14 cellular contexts compared by ENCODE assay signal in genomic region chr5:159730285-159730684, GRCh38.
DNase-seq lines count a peak whose midpoint lies in the region; ATAC-seq, FAIRE-seq and TF ChIP-seq lines count a peak whose summit lies in the region.
"Had no signal": no experiment of that assay in that cellular context is flagged by ENCODE, and none has a peak within 500 bp of the region (broad histone marks: within the 10 kb centered on the region; RNA-seq: fewer than 3 reads in every experiment).

No MANE protein-coding gene starts in this region.

- H3K14ac ChIP-seq in trophoblast cell (ENCODE audit: low read length) = no peak overlapping the region

- H3F3A ChIP-seq in DOHH2 (ENCODE audit: control insufficient read depth, insufficient read depth) = peaks cover 2% of the 10 kb centered on the region; the same call in 1 of the 2 replicates

- no peak for TF ChIP-seq CTCF in DOHH2 (IDR thresholded peaks at IDR 0.05; ENCODE audit: low read depth, low read length, poor library complexity, severe bottlenecking)
- no peak for TF ChIP-seq CTCF in GM12878 (IDR thresholded peaks at IDR 0.05 in 2 of 3, conservative IDR thresholded peaks at IDR 0.05 in 1 of 3; ENCODE audit: control insufficient read depth in 2 of 3, extremely low read depth in 1 of 3, insufficient read depth in 1 of 3, low read depth in 3 of 3, low read length in 3 of 3)

- H3K9ac ChIP-seq in GM12878 (ENCODE audit: control insufficient read depth, insufficient read depth, low read length) (no peak overlapping the region), trophoblast cell (ENCODE audit: low read length) (no peak overlapping the region)

- ATAC-seq in GM12878 = 0 out of 3 replicates have a peak, but pooled peaks have one; percentile 28
- ATAC-seq: HepG2 had no signal

- H3K23ac ChIP-seq in trophoblast cell (ENCODE audit: low read length) = peak overlapping the region; percentile 22

- TF ChIP-seq POLR2A in GM12878 (IDR thresholded peaks at IDR 0.05; ENCODE audit: low read depth, low read length) = no peak

- H4K8ac ChIP-seq in trophoblast cell (ENCODE audit: low read depth, low read length) = no peak overlapping the region

- no peak overlapping the region for H2AK5ac ChIP-seq in trophoblast cell (ENCODE audit: low read length)

- no peak for TF ChIP-seq EP300 in GM12878 (IDR thresholded peaks at IDR 0.05; ENCODE audit: borderline replicate concordance in 1 of 2, control insufficient read depth in 1 of 2, low read depth in 2 of 2, low read length in 2 of 2)

- H2BK5ac ChIP-seq in trophoblast cell (ENCODE audit: low read depth, low read length, poor library complexity) = no peak overlapping the region

- H3K27me3 ChIP-seq in DOHH2 (ENCODE audit: control insufficient read depth, low read length) = no peaks in the 10 kb centered on the region
- no peaks in the 10 kb centered on the region for H3K27me3 ChIP-seq in GM12878 (replicated peaks in 1 of 2; ENCODE audit: control insufficient read depth in 2 of 2, insufficient read depth in 2 of 2, low read length in 1 of 2)
- no peaks in the 10 kb centered on the region for H3K27me3 ChIP-seq in trophoblast cell (ENCODE audit: insufficient read depth, low read length)

- no peak overlapping the region for H4K12ac ChIP-seq in trophoblast cell (ENCODE audit: low read depth, low read length)

- RAD21 ChIA-PET in GM12878 (lab: Charles Lee; ENCODE audit: unreplicated experiment) = no interaction called here

- no peak overlapping the region for H3K4ac ChIP-seq in trophoblast cell (ENCODE audit: low read depth, low read length)

- intact Hi-C loops in GM12878 (cut with micrococcal nuclease; ENCODE audit: unreplicated experiment) = no loop called here

- H2AFZ ChIP-seq in GM12878 (ENCODE audit: control insufficient read depth, low read depth, low read length) (no peak overlapping the region), trophoblast cell (ENCODE audit: insufficient read depth, low read length, poor library complexity) (no peak overlapping the region)

- no peak overlapping the region for H3K18ac ChIP-seq in trophoblast cell (ENCODE audit: low read length)

- DNase-seq in GM12878 (ENCODE audit: low read depth, low spot score) (no peak), trophoblast cell (no peak), RPMI8226 (no peak), COLO829 (ENCODE audit: low spot score) (no peak), SIG-M5 (lab: John Stamatoyannopoulos, UW) (no peak)
- DNase-seq: C1 segment of cervical spinal cord; CD4-positive, alpha-beta T cell; DMS79; GF-D8; HCEC 1CT; HFFc6 had no signal

- H4K91ac ChIP-seq in trophoblast cell (ENCODE audit: low read depth, low read length) = no peak overlapping the region

- H3K79me1 ChIP-seq in trophoblast cell (ENCODE audit: low read length) = no peaks in the 10 kb centered on the region

- WGBS in GM12878 (ENCODE audit: insufficient coverage, insufficient replicate concordance, low lambda C conversion rate, missing lambda C conversion rate) = 0% methylated on average over 1 of the region's 1 CpG
- no CpG with 5 or more reads among the region's 1 CpG for WGBS in trophoblast cell (ENCODE audit: extremely low coverage, insufficient coverage, insufficient read length)

- H3K9me2 ChIP-seq in DOHH2 (replicated peaks; ENCODE audit: control insufficient read depth, low read length) = no peaks in the 10 kb centered on the region

- no peaks in the 10 kb centered on the region for H3K36me3 ChIP-seq in DOHH2 (ENCODE audit: control insufficient read depth, low read length)
- no peaks in the 10 kb centered on the region for H3K36me3 ChIP-seq in GM12878 (ENCODE audit: control insufficient read depth in 2 of 2, insufficient read depth in 2 of 2, low read length in 1 of 2)
- H3K36me3 ChIP-seq in trophoblast cell (ENCODE audit: control insufficient read depth in 1 of 2, insufficient read depth in 2 of 2, low read length in 2 of 2) = no peaks in the 10 kb centered on the region

- peak overlapping the region; percentile 19; the same call in 1 of the 2 replicates for H3K27ac ChIP-seq in DOHH2 (ENCODE audit: low read depth, low read length)
- no peak overlapping the region for H3K27ac ChIP-seq in GM12878 (ENCODE audit: control insufficient read depth, insufficient read depth)
- H3K27ac ChIP-seq in trophoblast cell (ENCODE audit: low read depth, low read length) = no peak overlapping the region

- H3K79me2 ChIP-seq in DOHH2 (ENCODE audit: control insufficient read depth, low read length) (no peaks in the 10 kb centered on the region), GM12878 (ENCODE audit: control insufficient read depth, insufficient read depth, low read length) (no peaks in the 10 kb centered on the region), trophoblast cell (ENCODE audit: control insufficient read depth, insufficient read depth, low read length, poor library complexity) (no peaks in the 10 kb centered on the region)

- H2BK12ac ChIP-seq in trophoblast cell (ENCODE audit: low read length) = no peak overlapping the region

- H3K4me1 ChIP-seq in DOHH2 (ENCODE audit: control insufficient read depth, low read length) (peaks cover 54% of the 10 kb centered on the region), GM12878 (ENCODE audit: control insufficient read depth, insufficient read depth, low read length) (no peaks in the 10 kb centered on the region), trophoblast cell (ENCODE audit: control insufficient read depth in 1 of 2, insufficient read depth in 2 of 2, low read length in 2 of 2) (no peaks in the 10 kb centered on the region)

- no peak for TF ChIP-seq RAD21 in GM12878 (IDR thresholded peaks at IDR 0.05; ENCODE audit: insufficient read depth, low read depth, low read length)

- no peaks in the 10 kb centered on the region for H4K20me1 ChIP-seq in DOHH2 (ENCODE audit: control insufficient read depth, insufficient read depth, low read depth, low read length)
- no peaks in the 10 kb centered on the region for H4K20me1 ChIP-seq in GM12878 (ENCODE audit: control insufficient read depth, insufficient read depth)

- peaks cover 6% of the 10 kb centered on the region; the same call in 1 of the 2 replicates for H3K9me3 ChIP-seq in DOHH2 (ENCODE audit: control insufficient read depth, insufficient read depth, low read length)
- H3K9me3 ChIP-seq in GM12878 (replicated peaks; ENCODE audit: control insufficient read depth, insufficient read depth, low read length) = no peaks in the 10 kb centered on the region
- H3K9me3 ChIP-seq in trophoblast cell (ENCODE audit: insufficient read depth, low read depth, low read length) = no peaks in the 10 kb centered on the region

- POLR2A ChIA-PET in GM12878 (lab: Charles Lee) = no interaction called here

- H3K4me2 ChIP-seq in DOHH2 (ENCODE audit: low read length) (peak overlapping the region; percentile 38), GM12878 (ENCODE audit: control insufficient read depth, insufficient read depth) (no peak overlapping the region), trophoblast cell (ENCODE audit: low read length) (no peak overlapping the region)

- SMC1A ChIA-PET in GM12878 (lab: Charles Lee; ENCODE audit: uncharacterized antibody, unreplicated experiment) = no interaction called here

- no TSS peak for BruUV-seq in GM12878 (replicated peaks; lab: Mats Ljungman, UMichigan)

- in situ Hi-C loops in GM12878 (cut with MboI) = no loop called here

- FAIRE-seq in GM12878 (lab: Jason Lieb, UNC) = no peak
- FAIRE-seq: HepG2, HTR-8/SVneo had no signal

- CTCF ChIA-PET in GM12878 (lab: Yijun Ruan, JAX) = no interaction called here

- H3K4me3 ChIP-seq in DOHH2 (ENCODE audit: low read length) = peak overlapping the region; percentile 43; the same call in 1 of the 2 replicates
- no peak overlapping the region for H3K4me3 ChIP-seq in GM12878
- no peak overlapping the region for H3K4me3 ChIP-seq in trophoblast cell (ENCODE audit: low read depth, low read length)

- no peak overlapping the region for H2BK120ac ChIP-seq in trophoblast cell (ENCODE audit: insufficient read depth, low read length, poor library complexity)

TF ChIP-seq in GM12878, 131 proteins besides CTCF, POLR2A, EP300 and RAD21:
- TF ChIP-seq HDAC2 (IDR thresholded peaks at IDR 0.05) = no peak
- no peak for TF ChIP-seq POLR2AphosphoS5 (IDR thresholded peaks at IDR 0.05; ENCODE audit: low read length)
- TF ChIP-seq NFXL1 (IDR thresholded peaks at IDR 0.05; ENCODE audit: borderline replicate concordance) = no peak
- TF ChIP-seq EZH2 (IDR thresholded peaks at IDR 0.05; ENCODE audit: borderline replicate concordance, control insufficient read depth, low read depth, low read length) = no peak
- TF ChIP-seq ATF2 (IDR thresholded peaks at IDR 0.05; ENCODE audit: low read length) = no peak
- no peak for TF ChIP-seq ATF3 (IDR thresholded peaks at IDR 0.05; ENCODE audit: borderline replicate concordance, extremely low read depth, low read depth, low read length)
